8 cellular contexts compared by ENCODE assay signal in the genomic region with DNA sequence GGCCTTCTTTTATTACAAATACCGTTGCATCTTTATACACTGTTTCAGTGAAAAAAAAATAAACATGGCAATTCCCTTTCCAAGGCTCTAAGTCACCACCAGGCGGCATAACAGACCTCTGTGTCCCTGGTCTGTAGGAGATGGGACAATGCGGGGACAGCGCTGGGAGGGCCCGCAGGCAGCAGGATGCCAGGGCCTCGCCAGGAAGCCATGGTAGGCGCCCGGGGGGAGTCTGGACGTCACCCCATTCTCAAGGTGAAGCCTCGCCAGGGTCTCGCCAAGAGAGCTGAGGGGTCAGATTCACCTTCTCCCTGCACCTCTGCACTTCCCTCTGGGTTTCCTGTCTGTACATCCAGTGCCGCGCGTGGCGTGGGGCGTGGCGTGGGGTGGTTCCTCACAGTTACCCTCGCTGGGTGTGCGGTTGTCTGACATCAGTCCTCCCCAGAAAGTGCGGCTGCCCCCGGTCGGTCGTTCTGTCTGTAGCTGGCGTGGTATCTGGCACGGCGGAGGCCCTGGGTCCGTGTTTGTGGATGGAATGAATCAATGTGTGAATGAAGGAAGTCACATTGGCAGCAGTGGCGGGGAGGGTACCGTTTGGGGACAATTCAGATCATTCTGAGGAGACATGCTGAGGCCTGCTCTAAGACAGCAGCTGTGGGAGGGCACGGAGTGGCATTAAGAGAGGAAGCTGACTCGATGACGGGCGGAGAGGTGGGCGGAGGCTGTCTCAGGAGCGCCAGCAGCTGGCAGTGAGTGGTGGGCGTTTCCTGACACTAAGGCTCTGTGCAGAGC. TPM values are rescaled to one million over a fixed set of nuclear protein-coding genes. Genes with fewer than 3 reads are reported as not detected.
DNase-seq lines count a peak whose midpoint lies in the region; ATAC-seq and TF ChIP-seq lines count a peak whose summit lies in the region.

No MANE protein-coding gene starts in this region.

- no peak for ATAC-seq in HG02938 (IDR thresholded peaks at IDR 0.05; ENCODE audit: unreplicated experiment)

- H3K27me3 ChIP-seq in ascending aorta, result no peaks in the 10 kb centered on the region

- H3K27ac ChIP-seq in ascending aorta, result peak overlapping the region; percentile 83 to 86

- H3K9me3 ChIP-seq in ascending aorta, result no peaks in the 10 kb centered on the region

- peaks cover 0 to 7% of the 10 kb centered on the region in 2 donors for H3K36me3 ChIP-seq in ascending aorta

- no peak for DNase-seq in AG09319 (ENCODE audit: extremely low read depth, low read depth)
- peak; percentile 52 for DNase-seq in GM20000 (ENCODE audit: low spot score)
- DNase-seq in NCI-H1436 (lab: John Stamatoyannopoulos, UW), result peak; percentile 78
- DNase-seq in T-helper 2 cell, result peak; percentile 65 to 97 (median 87)
- DNase-seq in ascending aorta (ENCODE audit: low spot score in 2 of 2), result peak in 1 of 2 donors; percentile 83
- peak; percentile 68 for DNase-seq in iPS-NIHi7 (ENCODE audit: extremely low spot score)
- DNase-seq in stimulated activated CD4-positive, alpha-beta T cell treated with anti-CD3 and anti-CD28 coated beads, Interleukin-12 subunit alpha, Interleukin-12 subunit beta, amount 100 ng/mL, for 24 hours (ENCODE audit: low read depth in 2 of 2), result peak; percentile 73 to 78

- H3K4me1 ChIP-seq in ascending aorta, result peaks cover 8 to 50% of the 10 kb centered on the region in 2 donors

- TF ChIP-seq CTCF in AG09319 (IDR thresholded peaks at IDR 0.05; ENCODE audit: low read depth, low read length), result peak; percentile 58
- peak; percentile 67 for TF ChIP-seq CTCF in GM20000 (IDR thresholded peaks at IDR 0.05; ENCODE audit: extremely low read depth, missing control alignments)
- peak; percentile 33 to 64 (median 51) for TF ChIP-seq CTCF in ascending aorta (IDR thresholded peaks at IDR 0.05)

- H3K4me3 ChIP-seq in ascending aorta, result peak overlapping the region in 1 of 2 donors; percentile 36

- intact Hi-C loops in ascending aorta (cut with DNase I), result loop anchor here (5.0 kb wide), 1 partner anchor 69 kb away; no protein-coding TSS in a partner anchor

RNA-seq across cellular contexts. Expression of a gene that starts 45.9 kb away (rescaled TPM):
- 133 TPM for total RNA-seq in ascending aorta
